17 cellular contexts compared by ENCODE assay signal in the genomic region with DNA sequence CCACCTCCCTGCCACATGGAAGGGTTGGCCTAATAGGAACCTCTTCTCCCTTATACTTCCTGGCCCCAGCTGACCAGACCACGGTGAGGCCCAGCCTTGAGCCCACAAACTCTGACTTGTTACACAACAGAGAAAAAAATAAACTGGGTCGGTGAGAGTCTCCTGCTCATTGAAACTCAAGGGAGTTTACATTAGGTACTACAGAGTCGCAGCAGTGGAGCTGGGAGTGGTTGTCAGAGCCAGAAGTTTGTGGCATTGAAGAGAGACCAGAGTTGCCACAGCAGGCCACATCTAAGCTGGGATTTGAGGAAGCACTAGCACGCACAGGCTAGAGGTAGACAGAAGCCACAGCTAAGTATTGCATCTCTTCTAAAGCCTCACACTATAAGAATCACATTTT.
DNase-seq lines count a peak whose midpoint lies in the region; ATAC-seq and TF ChIP-seq lines count a peak whose summit lies in the region.
"Had no signal": no experiment of that assay in that cellular context is flagged by ENCODE, and none has a peak within 500 bp of the region (broad histone marks: within the 10 kb centered on the region; RNA-seq: fewer than 3 reads in every experiment).

No MANE protein-coding gene starts in this region.

- no peak overlapping the region for H3K23ac ChIP-seq in IMR-90 (ENCODE audit: low read depth, low read length)
- no peak overlapping the region for H3K23ac ChIP-seq in mesenchymal stem cell (ENCODE audit: low read length in 2 of 2)

- CTCF ChIA-PET in IMR-90 (lab: Yijun Ruan, JAX): interaction anchor here (1.6 kb wide), 1 partner anchor 23 kb away, joined by 3 read pairs; no protein-coding TSS in a partner anchor

- H3K9ac ChIP-seq in BLaER1 treated with 17β-estradiol and CSF1 and Interleukin-3, amounts not matched to agents 10 nM and 100 nM: no peak overlapping the region
- H3K9ac ChIP-seq in IMR-90 (ENCODE audit: low read depth, low read length): no peak overlapping the region
- no peak overlapping the region for H3K9ac ChIP-seq in mesenchymal stem cell (ENCODE audit: low read length)

- no peak overlapping the region for H3K18ac ChIP-seq in IMR-90 (ENCODE audit: low read depth, low read length)
- peak overlapping the region in 1 of 2 experiments; percentile 28 for H3K18ac ChIP-seq in mesenchymal stem cell (ENCODE audit: low read depth in 1 of 2, low read length in 2 of 2)

- TF ChIP-seq POLR2A in IMR-90 (IDR thresholded peaks at IDR 0.05; ENCODE audit: low read depth, low read length): no peak

- no peaks in the 10 kb centered on the region for H4K20me1 ChIP-seq in BLaER1 treated with 17β-estradiol and CSF1 and Interleukin-3, amounts not matched to agents 10 nM and 100 nM
- no peaks in the 10 kb centered on the region for H4K20me1 ChIP-seq in IMR-90 (ENCODE audit: insufficient read depth, low read length)

- peaks cover 0 to 14% (median 10%) of the 10 kb centered on the region in 10 experiments; a peak in 10 of 20 replicates for H3K4me1 ChIP-seq in BLaER1 treated with 17β-estradiol and CSF1 and Interleukin-3, amounts not matched to agents 10 nM and 100 nM
- H3K4me1 ChIP-seq in IMR-90 (ENCODE audit: control insufficient read depth, insufficient read depth, low read length) (peaks cover 12% of the 10 kb centered on the region), mesenchymal stem cell (ENCODE audit: control insufficient read depth, insufficient read depth, low read depth, low read length) (peaks cover 14% of the 10 kb centered on the region)
- H3K4me1 ChIP-seq: pancreas had no signal

- 0 out of 2 replicates have a peak overlapping the region, but pooled peaks have one; percentile 16 for H2BK20ac ChIP-seq in IMR-90 (ENCODE audit: low read depth, low read length)

- peaks cover 0 to 9% (median 0%) of the 10 kb centered on the region in 11 experiments; a peak in 2 of 22 replicates for H3K9me3 ChIP-seq in BLaER1 treated with 17β-estradiol and CSF1 and Interleukin-3, amounts not matched to agents 10 nM and 100 nM (replicated peaks in 1 of 11)
- H3K9me3 ChIP-seq in IMR-90 (ENCODE audit: control insufficient read depth, insufficient read depth, low read length): no peaks in the 10 kb centered on the region
- peaks cover 17% of the 10 kb centered on the region for H3K9me3 ChIP-seq in mesenchymal stem cell (ENCODE audit: control insufficient read depth, low read length)
- H3K9me3 ChIP-seq: mucosa of descending colon, pancreas had no signal

- H4K91ac ChIP-seq in IMR-90 (ENCODE audit: insufficient read depth, low read depth, low read length) (no peak overlapping the region), mesenchymal stem cell (ENCODE audit: low read length) (no peak overlapping the region)

- H3K4ac ChIP-seq in IMR-90 (ENCODE audit: low read depth, low read length) (peak overlapping the region; percentile 59; the same call in 1 of the 2 replicates), mesenchymal stem cell (ENCODE audit: low read depth in 1 of 2, low read length in 2 of 2) (no peak overlapping the region)

- H2AFZ ChIP-seq in IMR-90 (replicated peaks; ENCODE audit: low read length, poor library complexity) (peak overlapping the region; percentile 23), mesenchymal stem cell (ENCODE audit: low read depth, low read length) (no peak overlapping the region)

- H3K79me1 ChIP-seq in IMR-90 (ENCODE audit: low read depth in 1 of 2, low read length in 2 of 2): no peaks in the 10 kb centered on the region
- no peaks in the 10 kb centered on the region for H3K79me1 ChIP-seq in mesenchymal stem cell (replicated peaks; ENCODE audit: low read length, poor library complexity, severe bottlenecking)

- no peak overlapping the region for H4K5ac ChIP-seq in IMR-90 (ENCODE audit: low read depth, low read length)

- peak overlapping the region in 8 of 11 experiments; percentile 2 to 35 (median 18); a peak in 7 of 22 replicates for H3K4me2 ChIP-seq in BLaER1 treated with 17β-estradiol and CSF1 and Interleukin-3, amounts not matched to agents 10 nM and 100 nM
- H3K4me2 ChIP-seq in IMR-90 (ENCODE audit: low read depth, low read length) (no peak overlapping the region), mesenchymal stem cell (ENCODE audit: low read length, poor library complexity, severe bottlenecking) (no peak overlapping the region)

- dilution Hi-C loops in IMR-90 (cut with HindIII; ENCODE audit: low sequenced_read_pairs, unreplicated experiment): no loop called here

- H2BK5ac ChIP-seq in IMR-90 (ENCODE audit: low read depth, low read length, poor library complexity, severe bottlenecking): no peak overlapping the region
- no peak overlapping the region for H2BK5ac ChIP-seq in mesenchymal stem cell (ENCODE audit: low read depth, low read length, poor library complexity, severe bottlenecking)

- H3K27me3 ChIP-seq in BLaER1 treated with 17β-estradiol and CSF1 and Interleukin-3, amounts not matched to agents 10 nM and 100 nM: no peaks in the 10 kb centered on the region
- H3K27me3 ChIP-seq in IMR-90 (ENCODE audit: control insufficient read depth, insufficient read depth, low read length) (no peaks in the 10 kb centered on the region), mesenchymal stem cell (ENCODE audit: control insufficient read depth in 1 of 2, insufficient read depth in 1 of 2, low read length in 2 of 2) (peaks cover 0 to 3% of the 10 kb centered on the region in 2 experiments)
- H3K27me3 ChIP-seq: pancreas had no signal

- H2BK120ac ChIP-seq in IMR-90 (ENCODE audit: low read depth, low read length) (no peak overlapping the region; the same call in 1 of the 2 replicates), mesenchymal stem cell (ENCODE audit: low read depth, low read length) (peak overlapping the region; percentile 29)

- no peak for TF ChIP-seq CTCF in IMR-90 (conservative IDR thresholded peaks at IDR 0.05; ENCODE audit: low read depth, low read length)

- no peak for ATAC-seq in IMR-90 (ENCODE audit: low read depth)
- no peak for ATAC-seq in GM19351 (IDR thresholded peaks at IDR 0.05; ENCODE audit: unreplicated experiment)
- no peak for ATAC-seq in GM21619 (IDR thresholded peaks at IDR 0.05; ENCODE audit: unreplicated experiment)
- ATAC-seq: activated CD8-positive, alpha-beta memory T cell treated with anti-CD3 and anti-CD28 coated beads, Interleukin-2, amount 10 ng/mL, durations not matched to agents 7 days and 5 days; left cardiac atrium; mucosa of descending colon; pancreas had no signal

- no TSS peak for BruUV-seq in IMR-90 (replicated peaks; lab: Mats Ljungman, UMichigan)

- 100% methylated on average over 1 of the region's 4 CpGs; no CpG with 5 or more reads in 1 of the 2 experiments for WGBS in IMR-90 (ENCODE audit: extremely low coverage in 2 of 2, insufficient read length in 1 of 2), 2 experiments
- WGBS in mesenchymal stem cell: 54% methylated on average over 4 of the region's 4 CpGs

- no peak overlapping the region for H3K4me3 ChIP-seq in BLaER1 treated with 17β-estradiol and CSF1 and Interleukin-3, amounts not matched to agents 10 nM and 100 nM
- H3K4me3 ChIP-seq in IMR-90 (ENCODE audit: insufficient read depth, low read depth, low read length) (no peak overlapping the region), mesenchymal stem cell (ENCODE audit: insufficient read depth in 1 of 2, low read depth in 1 of 2, low read length in 2 of 2) (no peak overlapping the region)
- H3K4me3 ChIP-seq: coronary artery, mucosa of descending colon, pancreas had no signal

- peak overlapping the region; percentile 53 for H3K14ac ChIP-seq in IMR-90 (replicated peaks; ENCODE audit: low read depth, low read length)
- no peak overlapping the region for H3K14ac ChIP-seq in mesenchymal stem cell (ENCODE audit: low read length in 2 of 2)

- POLR2A ChIA-PET in IMR-90 (lab: Charles Lee; ENCODE audit: unreplicated experiment): no interaction called here

- intact Hi-C loops in IMR-90 (cut with micrococcal nuclease): no loop called here

- no peak overlapping the region for H2AK9ac ChIP-seq in IMR-90 (replicated peaks; ENCODE audit: low read depth, low read length, poor library complexity)

- no peak for DNase-seq in IMR-90
- DNase-seq in SKM-1 treated with dmso at 0.1 percent for 144 hours (lab: John Stamatoyannopoulos, UW; ENCODE audit: unreplicated experiment): peak; percentile 83
- peak; percentile 52 for DNase-seq in mesenchymal stem cell
- no peak for DNase-seq in NCI-H187 (lab: John Stamatoyannopoulos, UW)
- no peak for DNase-seq in G401 (ENCODE audit: low spot score)
- DNase-seq: activated CD4-positive, CD25-positive, alpha-beta regulatory T cell; activated CD8-positive, alpha-beta memory T cell treated with anti-CD3 and anti-CD28 coated beads, Interleukin-2, amount 10 ng/mL, durations not matched to agents 7 days and 5 days; activated effector memory CD4-positive, alpha-beta T cell treated with anti-CD3 and anti-CD28 coated beads, Interleukin-2, amount 50 U/mL, for 16 hours; left cardiac atrium; mucosa of descending colon; NCI-H748 treated with DMSO at 0.1 percent for 48 hours; pancreas; substantia nigra had no signal

- no peaks in the 10 kb centered on the region for H3K36me3 ChIP-seq in BLaER1 treated with 17β-estradiol and CSF1 and Interleukin-3, amounts not matched to agents 10 nM and 100 nM
- no peaks in the 10 kb centered on the region for H3K36me3 ChIP-seq in IMR-90 (ENCODE audit: control insufficient read depth, insufficient read depth, low read length)
- H3K36me3 ChIP-seq in mesenchymal stem cell (ENCODE audit: control insufficient read depth in 1 of 2, insufficient read depth in 2 of 2, low read depth in 1 of 2, low read length in 2 of 2): no peaks in the 10 kb centered on the region
- H3K36me3 ChIP-seq: pancreas had no signal

- H4K8ac ChIP-seq in IMR-90 (ENCODE audit: low read depth in 2 of 2, low read length in 2 of 2) (peak overlapping the region; percentile 23 to 59; a peak in 2 of 4 replicates), mesenchymal stem cell (ENCODE audit: low read length) (peak overlapping the region; percentile 61)

- peak overlapping the region in 1 of 2 experiments; percentile 18 for H2BK12ac ChIP-seq in mesenchymal stem cell (ENCODE audit: low read length in 2 of 2)

- H3K56ac ChIP-seq in IMR-90 (ENCODE audit: extremely low read depth, insufficient read depth, low read length): no peak overlapping the region

- H3K27ac ChIP-seq in BLaER1 treated with 17β-estradiol and CSF1 and Interleukin-3, amounts not matched to agents 10 nM and 100 nM: 0 out of 22 replicates have a peak overlapping the region, but pooled peaks of 2 of the 11 experiments have one; percentile 2 to 10
- no peak overlapping the region for H3K27ac ChIP-seq in IMR-90 (ENCODE audit: insufficient read depth, low read length)
- H3K27ac ChIP-seq in mesenchymal stem cell (ENCODE audit: low read length, poor library complexity, severe bottlenecking): no peak overlapping the region
- H3K27ac ChIP-seq: coronary artery, pancreas had no signal

- H2BK15ac ChIP-seq in IMR-90 (ENCODE audit: low read depth, low read length) (no peak overlapping the region), mesenchymal stem cell (ENCODE audit: low read depth, poor library complexity, severe bottlenecking) (no peak overlapping the region)

- H2AK5ac ChIP-seq in IMR-90 (ENCODE audit: low read depth, low read length) (no peak overlapping the region), mesenchymal stem cell (ENCODE audit: low read length, severe bottlenecking) (no peak overlapping the region)

- in situ Hi-C loops in IMR-90 (cut with MboI; ENCODE audit: low sequenced_read_pairs): no loop called here
- in situ Hi-C loops in G401 (cut with HindIII; ENCODE audit: low sequenced_read_pairs): no loop called here

- no peak for TF ChIP-seq RAD21 in IMR-90 (IDR thresholded peaks at IDR 0.05; ENCODE audit: low read length)

- peaks cover 16% of the 10 kb centered on the region for H3K9me1 ChIP-seq in IMR-90 (ENCODE audit: insufficient read depth, low read length)

Comparison
In these comparisons a context has a peak if more than half of its experiments do, and no peak if none do; other contexts are left out.
1. H3K4me2 ChIP-seq: peak in BLaER1 treated with 17β-estradiol and CSF1 and Interleukin-3, amounts not matched to agents 10 nM and 100 nM (8 of 11); none in IMR-90 (single experiment) and mesenchymal stem cell (single experiment).
2. DNase-seq: peak in SKM-1 treated with dmso at 0.1 percent for 144 hours (single experiment) and mesenchymal stem cell (single experiment); none in IMR-90 (single experiment), NCI-H187 (0 of 2) and G401 (single experiment).